13 cellular contexts compared by ENCODE assay signal in genomic region chr16:176006-176405, GRCh38. TPM values are rescaled to one million over a fixed set of nuclear protein-coding genes. Genes with fewer than 3 reads are reported as not detected.
"Had no signal": no experiment of that assay in that cellular context is flagged by ENCODE, and none has a peak within 500 bp of the region (broad histone marks: within the 10 kb centered on the region; RNA-seq: fewer than 3 reads in every experiment).

No MANE protein-coding gene starts in this region.

RNA-seq across cellular contexts. Expression of gene HBA1, which starts 0.5 kb away (rescaled TPM):
- total RNA-seq: glomerular endothelial cell, progenitor cell of endocrine pancreas had no signal

RNA-seq across cellular contexts. Expression of gene HBA2, which starts 3.3 kb away (rescaled TPM):
- total RNA-seq: glomerular endothelial cell, progenitor cell of endocrine pancreas had no signal

RNA-seq across cellular contexts. Expression of gene HBQ1, which starts 4.3 kb away (rescaled TPM):
- total RNA-seq: heart right ventricle, left ventricle myocardium superior, mesenteric fat pad, mononuclear cell, right cardiac atrium, suprapubic skin, thyroid gland had no signal
- polyA plus RNA-seq: pancreas, right cardiac atrium, small intestine had no signal

RNA-seq across cellular contexts. Expression of gene HBM, which starts 10.2 kb away (rescaled TPM):
- total RNA-seq: glomerular endothelial cell, left ventricle myocardium superior, mesenteric fat pad, mononuclear cell, natural killer cell, pancreas, progenitor cell of endocrine pancreas, right cardiac atrium, suprapubic skin, thyroid gland had no signal
- polyA plus RNA-seq: heart right ventricle, pancreas, right cardiac atrium, small intestine had no signal

RNA-seq across cellular contexts. Expression of gene HBZ, which starts 23.6 kb away (rescaled TPM):
- total RNA-seq: frontal cortex, glomerular endothelial cell, heart right ventricle, left ventricle myocardium superior, mesenteric fat pad, mononuclear cell, natural killer cell, progenitor cell of endocrine pancreas, right cardiac atrium, suprapubic skin, thyroid gland had no signal
- polyA plus RNA-seq: pancreas, right cardiac atrium, small intestine had no signal
